In genomic region chrX:154460326-154460725, GRCh38 we compare ENCODE assay signal across 14 cellular contexts. TPM values are rescaled to one million over a fixed set of nuclear protein-coding genes. Genes with fewer than 3 reads are reported as not detected.
DNase-seq lines count a peak whose midpoint lies in the region; ATAC-seq, FAIRE-seq and TF ChIP-seq lines count a peak whose summit lies in the region.
"Had no signal": no experiment of that assay in that cellular context is flagged by ENCODE, and none has a peak within 500 bp of the region (broad histone marks: within the 10 kb centered on the region; RNA-seq: fewer than 3 reads in every experiment).

No MANE protein-coding gene starts in this region.

- H3K9me3 Mint-ChIP-seq in CD8-positive, alpha-beta T cell, result no peaks in the 10 kb centered on the region
- H3K9me3 Mint-ChIP-seq in mesothelial cell of epicardium, result peaks cover 4% of the 10 kb centered on the region
- H3K9me3 Mint-ChIP-seq: activated B cell treated with CpG ODN at 0.5 μM for 24 hours had no signal

- H3K27me3 Mint-ChIP-seq in CD8-positive, alpha-beta T cell (ENCODE audit: low read depth), result no peaks in the 10 kb centered on the region
- no peaks in the 10 kb centered on the region for H3K27me3 Mint-ChIP-seq in mesothelial cell of epicardium (ENCODE audit: low read depth)
- H3K27me3 Mint-ChIP-seq: activated B cell treated with CpG ODN at 0.5 μM for 24 hours had no signal

- peaks cover 5% of the 10 kb centered on the region for H3K4me1 ChIP-seq in CD8-positive, alpha-beta T cell (ENCODE audit: insufficient read depth, low read length)
- H3K4me1 ChIP-seq: uterus had no signal

- in situ Hi-C loops in astrocyte of the spinal cord (cut with HindIII; ENCODE audit: low sequenced_read_pairs), result no loop called here

- H3K27ac ChIP-seq in CD8-positive, alpha-beta T cell (ENCODE audit: low read depth, low read length), result no peak overlapping the region
- H3K27ac ChIP-seq: uterus had no signal

- peak overlapping the region; percentile 72 for H3K4me3 ChIP-seq in AG04449 (ENCODE audit: low read depth, low read length)
- H3K4me3 ChIP-seq in CD8-positive, alpha-beta T cell (ENCODE audit: low read depth, low read length), result no peak overlapping the region
- peak overlapping the region; percentile 65 for H3K4me3 ChIP-seq in astrocyte of the spinal cord (ENCODE audit: low read depth, low read length)

- no peaks in the 10 kb centered on the region for H3K36me3 ChIP-seq in CD8-positive, alpha-beta T cell (ENCODE audit: insufficient read depth, low read length)
- H3K36me3 ChIP-seq: uterus had no signal

- no peaks in the 10 kb centered on the region for H3K9me3 ChIP-seq in CD8-positive, alpha-beta T cell (ENCODE audit: low read length)
- H3K9me3 ChIP-seq: heart right ventricle, uterus had no signal

- no peaks in the 10 kb centered on the region for H3K27me3 ChIP-seq in CD8-positive, alpha-beta T cell (ENCODE audit: insufficient read depth, low read length)
- H3K27me3 ChIP-seq: uterus had no signal

- intact Hi-C loops in CD8-positive, alpha-beta T cell (cut with DNase I, micrococcal nuclease), result no loop called here

- H3K4me3 Mint-ChIP-seq in CD8-positive, alpha-beta T cell, result peak overlapping the region; percentile 55
- peak overlapping the region; percentile 79 for H3K4me3 Mint-ChIP-seq in mesothelial cell of epicardium

- DNase-seq in AG04449 (ENCODE audit: low read depth, low spot score) (no peak), astrocyte of the spinal cord (ENCODE audit: low read depth, low spot score) (no peak), mesothelial cell of epicardium (ENCODE audit: low spot score in 2 of 2, unreplicated experiment in 2 of 2) (no peak), HTR-8/SVneo (ENCODE audit: insufficient read length, low spot score) (no peak), NCI-H1048 (lab: John Stamatoyannopoulos, UW) (no peak)
- DNase-seq in CD8-positive, alpha-beta T cell, result no peak
- DNase-seq in stimulated activated CD4-positive, alpha-beta T cell treated with anti-CD3 and anti-CD28 coated beads, Interleukin-4, amount 100 ng/mL, for 24 hours, result no peak
- no peak for DNase-seq in effector CD4-positive, alpha-beta T cell
- DNase-seq: activated B cell treated with CpG ODN at 0.5 μM for 24 hours, activated gamma-delta T cell, dorsolateral prefrontal cortex, heart right ventricle, NCI-H510A, uterus had no signal

- peaks cover 27% of the 10 kb centered on the region for H3K36me3 Mint-ChIP-seq in CD8-positive, alpha-beta T cell
- peaks cover 13% of the 10 kb centered on the region for H3K36me3 Mint-ChIP-seq in mesothelial cell of epicardium

- CTCF ChIA-PET in AG04449 (lab: Yijun Ruan, JAX), result no interaction called here
- CTCF ChIA-PET in CD8-positive, alpha-beta T cell (lab: Charles Lee), result interaction anchor here (0.6 to 1.6 kb wide), 3 partner anchors 17 to 446 kb away, joined by 3 to 5 read pairs (median 3); no protein-coding TSS in a partner anchor

- FAIRE-seq in HTR-8/SVneo (lab: Jason Lieb, UNC), result no peak

- ATAC-seq in CD8-positive, alpha-beta T cell, result no peak

- POLR2A ChIA-PET in AG04449 (lab: Yijun Ruan, JAX), result interaction anchor here (0.7 to 2.7 kb wide), 4 partner anchors 14 to 30 kb away, joined by 3 to 16 read pairs (median 4); partner anchors contain the start of genes LAGE3 and UBL4A
- POLR2A ChIA-PET in CD8-positive, alpha-beta T cell (lab: Charles Lee), result interaction anchor here (1.4 kb wide), 1 partner anchor 81 kb away, joined by 3 read pairs; no protein-coding TSS in a partner anchor

- peaks cover 9% of the 10 kb centered on the region for H3K4me1 Mint-ChIP-seq in CD8-positive, alpha-beta T cell (ENCODE audit: low read depth)
- peaks cover 9% of the 10 kb centered on the region for H3K4me1 Mint-ChIP-seq in mesothelial cell of epicardium

- H3K27ac Mint-ChIP-seq in CD8-positive, alpha-beta T cell, result no peak overlapping the region
- H3K27ac Mint-ChIP-seq in mesothelial cell of epicardium, result no peak overlapping the region
- H3K27ac Mint-ChIP-seq: activated B cell treated with CpG ODN at 0.5 μM for 24 hours had no signal

- TF ChIP-seq CTCF in AG04449 (IDR thresholded peaks at IDR 0.05; ENCODE audit: insufficient read depth, low read length, missing control alignments) (no peak), astrocyte of the spinal cord (IDR thresholded peaks at IDR 0.05; ENCODE audit: low read depth, low read length) (peak; percentile 11), mesothelial cell of epicardium (IDR thresholded peaks at IDR 0.05; ENCODE audit: unreplicated experiment) (no peak)
- no peak for TF ChIP-seq CTCF in CD8-positive, alpha-beta T cell (IDR thresholded peaks at IDR 0.05)

RNA-seq across cellular contexts. Expression of gene PLXNA3, which starts 2.2 kb away (rescaled TPM):
- total RNA-seq in CD8-positive, alpha-beta T cell, result 10 to 100 TPM; 46.7 to 52.1 TPM
- total RNA-seq in mesothelial cell of epicardium, result 126 to 133 TPM (median 128 TPM) in 3 replicates

RNA-seq across cellular contexts. Expression of gene FAM50A, which starts 16.4 kb away (rescaled TPM):
- 10 to 100 TPM; 39.6 to 40.4 TPM for total RNA-seq in CD8-positive, alpha-beta T cell
- 52.5 to 57.6 TPM (median 54.1 TPM) in 3 replicates for total RNA-seq in mesothelial cell of epicardium

RNA-seq across cellular contexts. Expression of gene LAGE3, which starts 18.8 kb away (rescaled TPM):
- total RNA-seq in CD8-positive, alpha-beta T cell, result 1 to 10 TPM; 6.3 to 6.6 TPM
- total RNA-seq in mesothelial cell of epicardium, result 15.3 to 16.5 TPM (median 15.8 TPM) in 3 replicates

RNA-seq across cellular contexts. Expression of gene GDI1, which starts 23.4 kb away (rescaled TPM):
- total RNA-seq in CD8-positive, alpha-beta T cell, result 100 to 1,000 TPM; 113 to 119 TPM
- total RNA-seq in mesothelial cell of epicardium, result 142 to 150 TPM (median 144 TPM) in 3 replicates

RNA-seq across cellular contexts. Expression of gene UBL4A, which starts 26.1 kb away (rescaled TPM):
- 1 to 10 TPM; 3.1 to 6.4 TPM for total RNA-seq in CD8-positive, alpha-beta T cell
- 28.4 to 29.3 TPM (median 29.2 TPM) in 3 replicates for total RNA-seq in mesothelial cell of epicardium
